11 cellular contexts compared by ENCODE assay signal in the genomic region with DNA sequence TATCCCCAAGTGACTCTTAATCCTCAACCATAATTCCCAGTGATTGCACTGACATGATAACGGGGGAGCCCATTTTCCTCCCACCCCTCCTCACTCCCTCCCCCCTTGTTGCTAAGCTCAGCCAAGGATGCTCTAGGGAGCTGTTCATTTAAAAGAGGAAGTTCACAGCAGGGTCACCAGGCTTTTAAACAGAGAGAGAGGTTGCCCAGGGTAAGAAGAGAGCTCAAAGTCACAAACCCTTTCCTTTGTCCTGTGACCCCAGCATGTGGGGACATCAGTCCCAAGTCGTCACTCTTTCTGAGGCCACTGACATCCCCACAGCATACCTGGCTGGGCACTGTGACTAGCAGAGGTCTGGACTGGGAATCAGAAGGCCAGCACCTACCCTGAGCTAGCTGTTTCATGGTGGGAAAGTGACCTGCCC.
DNase-seq lines count a peak whose midpoint lies in the region; TF ChIP-seq lines count a peak whose summit lies in the region.
"Had no signal": no experiment of that assay in that cellular context is flagged by ENCODE, and none has a peak within 500 bp of the region (broad histone marks: within the 10 kb centered on the region; RNA-seq: fewer than 3 reads in every experiment).

No MANE protein-coding gene starts in this region.

- no peak overlapping the region for H3K4me3 Mint-ChIP-seq in Caco-2 (ENCODE audit: unreplicated experiment)
- H3K4me3 Mint-ChIP-seq in activated T-helper 1 cell treated with anti-CD3 and anti-CD28 coated beads, Interleukin-12 subunit alpha, Interleukin-12 subunit beta, Interleukin-2, Interleukin-4 antibody, amounts not matched to agents 30 ng/mL and 10 ng/mL and 1 ng/mL, durations not matched to agents 14 hours and 24 hours and 36 hours = no peak overlapping the region

- no peaks in the 10 kb centered on the region for H3K36me3 ChIP-seq in Caco-2 (ENCODE audit: control insufficient read depth, insufficient read depth, low read length)

- intact Hi-C loops in Caco-2 (cut with micrococcal nuclease; ENCODE audit: unreplicated experiment) = no loop called here
- intact Hi-C loops in activated T-helper 1 cell treated with anti-CD3 and anti-CD28 coated beads, Interleukin-12 subunit alpha, Interleukin-12 subunit beta, Interleukin-2, Interleukin-4 antibody, amounts not matched to agents 30 ng/mL and 10 ng/mL and 1 ng/mL, durations not matched to agents 14 hours and 24 hours and 36 hours (cut with micrococcal nuclease) = no loop called here

- H3K4me3 ChIP-seq in Caco-2 (ENCODE audit: low read depth, low read length) = no peak overlapping the region

- no peaks in the 10 kb centered on the region for H3K27me3 Mint-ChIP-seq in Caco-2 (ENCODE audit: insufficient read depth, unreplicated experiment)
- peaks cover 21% of the 10 kb centered on the region for H3K27me3 Mint-ChIP-seq in activated T-helper 1 cell treated with anti-CD3 and anti-CD28 coated beads, Interleukin-12 subunit alpha, Interleukin-12 subunit beta, Interleukin-2, Interleukin-4 antibody, amounts not matched to agents 30 ng/mL and 10 ng/mL and 1 ng/mL, durations not matched to agents 14 hours and 24 hours and 36 hours (ENCODE audit: insufficient read depth)

- no peaks in the 10 kb centered on the region for H3K4me1 Mint-ChIP-seq in Caco-2 (ENCODE audit: low read depth, unreplicated experiment)
- H3K4me1 Mint-ChIP-seq in activated T-helper 1 cell treated with anti-CD3 and anti-CD28 coated beads, Interleukin-12 subunit alpha, Interleukin-12 subunit beta, Interleukin-2, Interleukin-4 antibody, amounts not matched to agents 30 ng/mL and 10 ng/mL and 1 ng/mL, durations not matched to agents 14 hours and 24 hours and 36 hours (ENCODE audit: low read depth) = peaks cover 3% of the 10 kb centered on the region

- no peaks in the 10 kb centered on the region for H3K9me3 Mint-ChIP-seq in Caco-2 (ENCODE audit: unreplicated experiment)
- H3K9me3 Mint-ChIP-seq in activated T-helper 1 cell treated with anti-CD3 and anti-CD28 coated beads, Interleukin-12 subunit alpha, Interleukin-12 subunit beta, Interleukin-2, Interleukin-4 antibody, amounts not matched to agents 30 ng/mL and 10 ng/mL and 1 ng/mL, durations not matched to agents 14 hours and 24 hours and 36 hours = no peaks in the 10 kb centered on the region

- peak overlapping the region; percentile 53 for H3K27ac Mint-ChIP-seq in Caco-2 (ENCODE audit: unreplicated experiment)
- H3K27ac Mint-ChIP-seq in activated T-helper 1 cell treated with anti-CD3 and anti-CD28 coated beads, Interleukin-12 subunit alpha, Interleukin-12 subunit beta, Interleukin-2, Interleukin-4 antibody, amounts not matched to agents 30 ng/mL and 10 ng/mL and 1 ng/mL, durations not matched to agents 14 hours and 24 hours and 36 hours = no peak overlapping the region

- no peak for TF ChIP-seq CTCF in Caco-2 (IDR thresholded peaks at IDR 0.05; ENCODE audit: insufficient read depth in 1 of 2, low read depth in 1 of 2, low read length in 1 of 2, severe bottlenecking in 1 of 2, unreplicated experiment in 1 of 2)

- no peaks in the 10 kb centered on the region for H3K27me3 ChIP-seq in Caco-2 (replicated peaks; ENCODE audit: control insufficient read depth, insufficient read depth, low read length)

- no peak for DNase-seq in Caco-2
- peak; percentile 67 for DNase-seq in KBM-7
- DNase-seq in SK-N-DZ (ENCODE audit: low spot score) = peak; percentile 68
- peak; percentile 35 for DNase-seq in iPS DF 19.7 (ENCODE audit: low read depth, low spot score)
- no peak for DNase-seq in stimulated activated CD8-positive, alpha-beta memory T cell treated with anti-CD3 and anti-CD28 coated beads, Interleukin-4, amount 100 ng/mL, for 48 hours
- no peak for DNase-seq in GF-D8 (lab: John Stamatoyannopoulos, UW)
- no peak for DNase-seq in dermis blood vessel endothelial cell
- no peak for DNase-seq in activated T-helper 1 cell treated with anti-CD3 and anti-CD28 coated beads, Interleukin-12 subunit alpha, Interleukin-12 subunit beta, Interleukin-2, Interleukin-4 antibody, amounts not matched to agents 30 ng/mL and 10 ng/mL and 1 ng/mL, durations not matched to agents 14 hours and 24 hours and 36 hours (ENCODE audit: low spot score)
- DNase-seq: DND-41, NCI-H510A treated with DMSO at 0.1 percent for 48 hours, occipital lobe had no signal

- POLR2A ChIA-PET in Caco-2 (lab: Charles Lee) = no interaction called here

- BruUV-seq in Caco-2 (replicated peaks; lab: Mats Ljungman, UMichigan) = no TSS peak

- CTCF ChIA-PET in Caco-2 (lab: Charles Lee) = no interaction called here

- H3K9me3 ChIP-seq in Caco-2 = no peaks in the 10 kb centered on the region

- peaks cover 12% of the 10 kb centered on the region; the same call in 1 of the 2 replicates for H3K4me1 ChIP-seq in Caco-2

- H3K36me3 Mint-ChIP-seq in Caco-2 (ENCODE audit: insufficient read depth, unreplicated experiment) = no peaks in the 10 kb centered on the region
- H3K36me3 Mint-ChIP-seq in activated T-helper 1 cell treated with anti-CD3 and anti-CD28 coated beads, Interleukin-12 subunit alpha, Interleukin-12 subunit beta, Interleukin-2, Interleukin-4 antibody, amounts not matched to agents 30 ng/mL and 10 ng/mL and 1 ng/mL, durations not matched to agents 14 hours and 24 hours and 36 hours (ENCODE audit: low read depth) = no peaks in the 10 kb centered on the region

- in situ Hi-C loops in KBM-7 (cut with MboI; ENCODE audit: low pct_unique_long_range_greater_than_20kb, low sequenced_read_pairs) = no loop called here

Comparison
In these comparisons a context has a peak if more than half of its experiments do, and no peak if none do; other contexts are left out.
1. DNase-seq: peak in KBM-7 (single experiment), SK-N-DZ (single experiment) and iPS DF 19.7 (single experiment); none in Caco-2 (0 of 2), stimulated activated CD8-positive, alpha-beta memory T cell treated with anti-CD3 and anti-CD28 coated beads, Interleukin-4, amount 100 ng/mL, for 48 hours (single experiment), GF-D8 (single experiment), dermis blood vessel endothelial cell (single experiment) and activated T-helper 1 cell treated with anti-CD3 and anti-CD28 coated beads, Interleukin-12 subunit alpha, Interleukin-12 subunit beta, Interleukin-2, Interleukin-4 antibody, amounts not matched to agents 30 ng/mL and 10 ng/mL and 1 ng/mL, durations not matched to agents 14 hours and 24 hours and 36 hours (single experiment).